ENCODE assay signal across 31 cellular contexts in the genomic region with DNA sequence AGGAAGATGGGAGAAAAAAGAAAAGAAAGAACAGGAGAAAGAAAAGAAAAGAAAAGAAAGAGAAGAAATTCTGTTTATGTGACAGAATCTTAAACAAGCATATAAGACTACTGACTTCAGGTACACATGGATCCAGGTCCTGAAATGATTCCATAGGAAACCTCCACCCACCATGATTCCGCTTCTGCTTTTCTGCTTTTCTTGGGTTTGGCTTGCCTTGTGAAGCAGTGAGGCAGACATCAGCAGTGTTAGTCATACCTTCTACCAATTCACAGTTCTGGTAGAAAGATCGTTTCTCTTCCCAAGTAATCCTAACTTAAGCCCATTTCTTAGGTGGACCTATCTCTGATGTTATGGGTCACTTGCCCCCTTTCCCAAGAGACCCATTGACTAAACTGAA.
DNase-seq lines count a peak whose midpoint lies in the region; TF ChIP-seq lines count a peak whose summit lies in the region.
"Had no signal": no experiment of that assay in that cellular context is flagged by ENCODE, and none has a peak within 500 bp of the region (broad histone marks: within the 10 kb centered on the region; RNA-seq: fewer than 3 reads in every experiment).

No MANE protein-coding gene starts in this region.

- no peak for TF ChIP-seq POLR2A in esophagus muscularis mucosa (IDR thresholded peaks at IDR 0.05; ENCODE audit: low read depth)

- H3K9me3 Mint-ChIP-seq in activated naive CD4-positive, alpha-beta T cell treated with anti-CD3 and anti-CD28 coated beads for 36 hours = peaks cover 6% of the 10 kb centered on the region

- H3K9me3 ChIP-seq in esophagus muscularis mucosa = no peaks in the 10 kb centered on the region
- H3K9me3 ChIP-seq: A549; BE2C; BLaER1; BLaER1 treated with 17β-estradiol and CSF1 and Interleukin-3, amounts not matched to agents 10 nM and 100 nM; Caco-2 had no signal

- H3K27ac Mint-ChIP-seq in activated naive CD4-positive, alpha-beta T cell treated with anti-CD3 and anti-CD28 coated beads for 36 hours = no peak overlapping the region
- H3K27ac Mint-ChIP-seq: B cell; CD14-positive monocyte; CD4-positive, alpha-beta memory T cell; CD4-positive, alpha-beta T cell; CD8-positive, alpha-beta memory T cell; CD8-positive, alpha-beta T cell had no signal

- H3K4me3 Mint-ChIP-seq in activated naive CD4-positive, alpha-beta T cell treated with anti-CD3 and anti-CD28 coated beads for 36 hours = no peak overlapping the region
- H3K4me3 Mint-ChIP-seq: B cell; CD14-positive monocyte; CD4-positive, alpha-beta memory T cell; CD4-positive, alpha-beta T cell; CD4-positive, CD25-positive, alpha-beta regulatory T cell; CD8-positive, alpha-beta memory T cell; CD8-positive, alpha-beta T cell had no signal

- intact Hi-C loops in esophagus muscularis mucosa (cut with DNase I) = no loop called here
- intact Hi-C loops in activated naive CD4-positive, alpha-beta T cell treated with anti-CD3 and anti-CD28 coated beads for 36 hours (cut with micrococcal nuclease) = no loop called here

- no peaks in the 10 kb centered on the region for H3K27me3 ChIP-seq in esophagus muscularis mucosa
- H3K27me3 ChIP-seq: BE2C; BLaER1; BLaER1 treated with 17β-estradiol and CSF1 and Interleukin-3, amounts not matched to agents 10 nM and 100 nM had no signal

- H3K4me1 ChIP-seq in esophagus muscularis mucosa = no peaks in the 10 kb centered on the region
- H3K4me1 ChIP-seq: A549; BE2C; BLaER1; BLaER1 treated with 17β-estradiol and CSF1 and Interleukin-3, amounts not matched to agents 10 nM and 100 nM; Caco-2 had no signal

- H3K4me1 Mint-ChIP-seq in activated naive CD4-positive, alpha-beta T cell treated with anti-CD3 and anti-CD28 coated beads for 36 hours (ENCODE audit: low read depth) = no peaks in the 10 kb centered on the region
- H3K4me1 Mint-ChIP-seq: B cell; CD14-positive monocyte; CD4-positive, alpha-beta memory T cell; CD4-positive, CD25-positive, alpha-beta regulatory T cell; CD8-positive, alpha-beta memory T cell had no signal

- WGBS in esophagus muscularis mucosa = 93% methylated on average over 2 of the region's 2 CpGs

- no peak for TF ChIP-seq CTCF in esophagus muscularis mucosa (IDR thresholded peaks at IDR 0.05)

- peak; percentile 1 for DNase-seq in Daoy (ENCODE audit: low read depth)
- peak; percentile 47 for DNase-seq in esophagus muscularis mucosa (ENCODE audit: extremely low spot score)
- DNase-seq in GOT3 (lab: John Stamatoyannopoulos, UW) = no peak
- DNase-seq in activated naive CD4-positive, alpha-beta T cell treated with anti-CD3 and anti-CD28 coated beads for 36 hours = no peak
- DNase-seq: 8988T; ACHN; AML-193; BE2C; C1 segment of cervical spinal cord; Caco-2; Calu3; CD4-positive, alpha-beta memory T cell; CD4-positive, alpha-beta T cell; CD4-positive, CD25-positive, alpha-beta regulatory T cell; CD8-positive, alpha-beta memory T cell; CD8-positive, alpha-beta T cell; COR-L47; DMS 273 treated with DMSO at 0.1 percent for 48 hours; DMS153; DMS53; DMS79; DMS79 treated with DMSO at 0.1 percent for 48 hours; DND-41; EL had no signal

- CTCF ChIA-PET in activated naive CD4-positive, alpha-beta T cell treated with anti-CD3 and anti-CD28 coated beads for 36 hours (lab: Charles Lee) = no interaction called here

- no peak for TF ChIP-seq EP300 in esophagus muscularis mucosa (IDR thresholded peaks at IDR 0.05)

- no peaks in the 10 kb centered on the region for H3K27me3 Mint-ChIP-seq in activated naive CD4-positive, alpha-beta T cell treated with anti-CD3 and anti-CD28 coated beads for 36 hours (ENCODE audit: low read depth)
- H3K27me3 Mint-ChIP-seq: B cell; CD4-positive, alpha-beta memory T cell; CD4-positive, alpha-beta T cell; CD4-positive, CD25-positive, alpha-beta regulatory T cell; CD8-positive, alpha-beta memory T cell had no signal

- no peak overlapping the region for H3K4me3 ChIP-seq in esophagus muscularis mucosa
- H3K4me3 ChIP-seq: A549; BLaER1; BLaER1 treated with 17β-estradiol and CSF1 and Interleukin-3, amounts not matched to agents 10 nM and 100 nM had no signal

- H3K36me3 ChIP-seq in esophagus muscularis mucosa = no peaks in the 10 kb centered on the region
- H3K36me3 ChIP-seq: BE2C; BLaER1; BLaER1 treated with 17β-estradiol and CSF1 and Interleukin-3, amounts not matched to agents 10 nM and 100 nM had no signal

- no peak overlapping the region for H3K27ac ChIP-seq in esophagus muscularis mucosa (replicated peaks in 1 of 4)
- H3K27ac ChIP-seq: 22Rv1; A549; BLaER1; BLaER1 treated with 17β-estradiol and CSF1 and Interleukin-3, amounts not matched to agents 10 nM and 100 nM; C4-2B had no signal

- no peaks in the 10 kb centered on the region for H3K36me3 Mint-ChIP-seq in activated naive CD4-positive, alpha-beta T cell treated with anti-CD3 and anti-CD28 coated beads for 36 hours (ENCODE audit: low read depth)
- H3K36me3 Mint-ChIP-seq: CD14-positive monocyte; CD4-positive, alpha-beta memory T cell; CD4-positive, CD25-positive, alpha-beta regulatory T cell; CD8-positive, alpha-beta memory T cell; CD8-positive, alpha-beta T cell had no signal

Comparison
In these comparisons a context has a peak if more than half of its experiments do, and no peak if none do; other contexts are left out.
1. DNase-seq: peak in Daoy (single experiment) and esophagus muscularis mucosa (single experiment); none in GOT3 (single experiment) and activated naive CD4-positive, alpha-beta T cell treated with anti-CD3 and anti-CD28 coated beads for 36 hours (single experiment).